Comparison of ENCODE assay signal across 8 cellular contexts in genomic region chr14:32472512-32473472, GRCh38.
DNase-seq lines count a peak whose midpoint lies in the region; ATAC-seq and TF ChIP-seq lines count a peak whose summit lies in the region.

No MANE protein-coding gene starts in this region.

- H3K4me3 ChIP-seq in PC-3 (ENCODE audit: low read length) (peak overlapping the region; percentile 26; the same call in 1 of the 2 replicates), fibroblast of the aortic adventitia (ENCODE audit: low read depth, low read length) (no peak overlapping the region), prostate gland (no peak overlapping the region)

- peaks cover 62% of the 10 kb centered on the region for H3K4me1 ChIP-seq in PC-3 (ENCODE audit: insufficient read depth, low read length)
- peaks cover 5% of the 10 kb centered on the region for H3K4me1 ChIP-seq in prostate gland (replicated peaks)

- H4K20me1 ChIP-seq in PC-3 (ENCODE audit: low read length): no peaks in the 10 kb centered on the region

- H2AFZ ChIP-seq in PC-3 (ENCODE audit: low read length): peak overlapping the region; percentile 63

- ATAC-seq in PC-3 (peak; percentile 23), left lobe of liver (no peak), HG03196 (IDR thresholded peaks at IDR 0.05; ENCODE audit: unreplicated experiment) (no peak), HG02588 (IDR thresholded peaks at IDR 0.05; ENCODE audit: unreplicated experiment) (no peak)

- peak overlapping the region; percentile 70 for H3K27ac ChIP-seq in PC-3 (ENCODE audit: low read length)
- H3K27ac ChIP-seq in prostate gland: peak overlapping the region; percentile 36 to 39

- no peak for TF ChIP-seq CTCF in PC-3 (conservative IDR thresholded peaks at IDR 0.05; ENCODE audit: low read depth, low read length)
- TF ChIP-seq CTCF in fibroblast of the aortic adventitia (IDR thresholded peaks at IDR 0.05; ENCODE audit: insufficient read depth, low read length): no peak
- TF ChIP-seq CTCF in prostate gland (IDR thresholded peaks at IDR 0.05): no peak

- peak overlapping the region; percentile 26; the same call in 1 of the 2 replicates for H3K9ac ChIP-seq in PC-3 (ENCODE audit: low read length)

- no peak for TF ChIP-seq POLR2A in prostate gland (IDR thresholded peaks at IDR 0.05)

- H3K9me3 ChIP-seq in PC-3 (ENCODE audit: low read length) (no peaks in the 10 kb centered on the region), prostate gland (no peaks in the 10 kb centered on the region)

- no peaks in the 10 kb centered on the region for H3F3A ChIP-seq in PC-3 (ENCODE audit: low read length, unreplicated experiment)

- POLR2A ChIA-PET in PC-3 (lab: Charles Lee; ENCODE audit: unreplicated experiment): interaction anchor here (0.6 kb wide), 4 partner anchors 41 to 396 kb away, joined by 3 to 12 read pairs (median 4); partner anchors contain the start of gene ARHGAP5

- peak; percentile 51 for DNase-seq in GM03348 (ENCODE audit: low spot score)
- DNase-seq in PC-3: peak; percentile 60
- peak; percentile 84 for DNase-seq in fibroblast of the aortic adventitia (ENCODE audit: low read depth)
- DNase-seq in prostate gland (ENCODE audit: low spot score): no peak
- DNase-seq in left lobe of liver (ENCODE audit: low spot score): no peak
- DNase-seq in T-helper 2 cell: no peak

- no peaks in the 10 kb centered on the region for H3K79me2 ChIP-seq in PC-3 (ENCODE audit: low read length)

- no peaks in the 10 kb centered on the region for H3K36me3 ChIP-seq in PC-3 (ENCODE audit: low read depth, low read length)
- H3K36me3 ChIP-seq in prostate gland: no peaks in the 10 kb centered on the region

- H3K27me3 ChIP-seq in PC-3 (ENCODE audit: low read length): no peaks in the 10 kb centered on the region
- no peaks in the 10 kb centered on the region for H3K27me3 ChIP-seq in prostate gland (replicated peaks; ENCODE audit: insufficient read depth)

- BruUV-seq in PC-3 (replicated peaks; lab: Mats Ljungman, UMichigan): TSS peak; percentile 84

- H3K4me2 ChIP-seq in PC-3 (ENCODE audit: low read length): peak overlapping the region; percentile 69

- intact Hi-C loops in PC-3 (cut with micrococcal nuclease) (loop anchor here (1.0 to 5.0 kb wide), 6 partner anchors 35 to 1015 kb away; partner anchors contain the start of genes DTD2, RNU6-7 and RNU6-8), prostate gland (cut with DNase I) (loop anchor here (5.0 to 10.0 kb wide), 2 partner anchors 40 to 968 kb away; no protein-coding TSS in a partner anchor)

- CTCF ChIA-PET in PC-3 (lab: Charles Lee): interaction anchor here (0.7 to 1.8 kb wide), 5 partner anchors 41 to 218 kb away, joined by 3 to 21 read pairs (median 4); no protein-coding TSS in a partner anchor

- H3K9me2 ChIP-seq in PC-3 (replicated peaks; ENCODE audit: low read length): no peaks in the 10 kb centered on the region

- WGBS in prostate gland: 34% methylated on average over 4 of the region's 4 CpGs

Comparison
In these comparisons a context has a peak if more than half of its experiments do, and no peak if none do; other contexts are left out.
1. DNase-seq: peak in GM03348 (single experiment), PC-3 (single experiment) and fibroblast of the aortic adventitia (single experiment); none in prostate gland (single experiment), left lobe of liver (single experiment) and T-helper 2 cell (0 of 5).